1 cellular context compared by ENCODE assay signal in the genomic region with DNA sequence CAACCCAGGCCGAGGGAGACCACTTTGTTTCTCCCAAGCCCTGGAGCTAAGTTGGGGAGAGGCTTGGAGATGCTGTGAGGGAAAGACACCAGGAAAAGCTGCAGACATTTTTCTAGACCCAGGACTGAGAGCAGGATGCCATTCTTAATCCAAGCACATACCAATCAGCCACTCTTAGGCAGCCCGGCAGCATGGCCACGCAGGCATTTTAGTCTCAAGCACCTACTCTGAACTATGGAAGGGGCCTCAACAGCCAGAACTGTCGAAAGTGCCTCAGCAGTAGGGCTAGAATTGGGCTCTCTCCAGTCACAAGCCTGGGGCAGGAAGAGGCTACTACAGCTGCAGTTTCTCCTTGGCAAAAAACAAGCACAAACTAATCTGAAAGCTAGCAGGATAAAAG.
TF ChIP-seq lines count a peak whose summit lies in the region.

No MANE protein-coding gene starts in this region.

TF ChIP-seq in GM23338, 12 proteins besides CTCF, POLR2A, EP300 and RAD21:
- TF ChIP-seq STAT1 (IDR thresholded peaks at IDR 0.05; ENCODE audit: unreplicated experiment) (no peak), EZH2phosphoT487 (IDR thresholded peaks at IDR 0.05; ENCODE audit: unreplicated experiment) (no peak), NANOG (IDR thresholded peaks at IDR 0.05; ENCODE audit: borderline replicate concordance) (no peak), POLR2AphosphoS5 (IDR thresholded peaks at IDR 0.05; ENCODE audit: low read depth) (no peak), ZNF114 (CRISPR knock-in tag; IDR thresholded peaks at IDR 0.05) (no peak), ZNF331 (CRISPR knock-in tag; IDR thresholded peaks at IDR 0.05; ENCODE audit: low read depth) (no peak), EZH2 (IDR thresholded peaks at IDR 0.05; ENCODE audit: low read depth, unreplicated experiment) (no peak), JUNB (IDR thresholded peaks at IDR 0.05; ENCODE audit: unreplicated experiment) (no peak), CREB1 (CRISPR knock-in tag; IDR thresholded peaks at IDR 0.05; ENCODE audit: low read depth) (no peak)
- TF ChIP-seq, protein P1, sequence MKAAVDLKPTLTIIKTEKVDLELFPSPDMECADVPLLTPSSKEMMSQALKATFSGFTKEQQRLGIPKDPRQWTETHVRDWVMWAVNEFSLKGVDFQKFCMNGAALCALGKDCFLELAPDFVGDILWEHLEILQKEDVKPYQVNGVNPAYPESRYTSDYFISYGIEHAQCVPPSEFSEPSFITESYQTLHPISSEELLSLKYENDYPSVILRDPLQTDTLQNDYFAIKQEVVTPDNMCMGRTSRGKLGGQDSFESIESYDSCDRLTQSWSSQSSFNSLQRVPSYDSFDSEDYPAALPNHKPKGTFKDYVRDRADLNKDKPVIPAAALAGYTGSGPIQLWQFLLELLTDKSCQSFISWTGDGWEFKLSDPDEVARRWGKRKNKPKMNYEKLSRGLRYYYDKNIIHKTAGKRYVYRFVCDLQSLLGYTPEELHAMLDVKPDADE (IDR thresholded peaks at IDR 0.05) = no peak
- TF ChIP-seq, protein P2, sequence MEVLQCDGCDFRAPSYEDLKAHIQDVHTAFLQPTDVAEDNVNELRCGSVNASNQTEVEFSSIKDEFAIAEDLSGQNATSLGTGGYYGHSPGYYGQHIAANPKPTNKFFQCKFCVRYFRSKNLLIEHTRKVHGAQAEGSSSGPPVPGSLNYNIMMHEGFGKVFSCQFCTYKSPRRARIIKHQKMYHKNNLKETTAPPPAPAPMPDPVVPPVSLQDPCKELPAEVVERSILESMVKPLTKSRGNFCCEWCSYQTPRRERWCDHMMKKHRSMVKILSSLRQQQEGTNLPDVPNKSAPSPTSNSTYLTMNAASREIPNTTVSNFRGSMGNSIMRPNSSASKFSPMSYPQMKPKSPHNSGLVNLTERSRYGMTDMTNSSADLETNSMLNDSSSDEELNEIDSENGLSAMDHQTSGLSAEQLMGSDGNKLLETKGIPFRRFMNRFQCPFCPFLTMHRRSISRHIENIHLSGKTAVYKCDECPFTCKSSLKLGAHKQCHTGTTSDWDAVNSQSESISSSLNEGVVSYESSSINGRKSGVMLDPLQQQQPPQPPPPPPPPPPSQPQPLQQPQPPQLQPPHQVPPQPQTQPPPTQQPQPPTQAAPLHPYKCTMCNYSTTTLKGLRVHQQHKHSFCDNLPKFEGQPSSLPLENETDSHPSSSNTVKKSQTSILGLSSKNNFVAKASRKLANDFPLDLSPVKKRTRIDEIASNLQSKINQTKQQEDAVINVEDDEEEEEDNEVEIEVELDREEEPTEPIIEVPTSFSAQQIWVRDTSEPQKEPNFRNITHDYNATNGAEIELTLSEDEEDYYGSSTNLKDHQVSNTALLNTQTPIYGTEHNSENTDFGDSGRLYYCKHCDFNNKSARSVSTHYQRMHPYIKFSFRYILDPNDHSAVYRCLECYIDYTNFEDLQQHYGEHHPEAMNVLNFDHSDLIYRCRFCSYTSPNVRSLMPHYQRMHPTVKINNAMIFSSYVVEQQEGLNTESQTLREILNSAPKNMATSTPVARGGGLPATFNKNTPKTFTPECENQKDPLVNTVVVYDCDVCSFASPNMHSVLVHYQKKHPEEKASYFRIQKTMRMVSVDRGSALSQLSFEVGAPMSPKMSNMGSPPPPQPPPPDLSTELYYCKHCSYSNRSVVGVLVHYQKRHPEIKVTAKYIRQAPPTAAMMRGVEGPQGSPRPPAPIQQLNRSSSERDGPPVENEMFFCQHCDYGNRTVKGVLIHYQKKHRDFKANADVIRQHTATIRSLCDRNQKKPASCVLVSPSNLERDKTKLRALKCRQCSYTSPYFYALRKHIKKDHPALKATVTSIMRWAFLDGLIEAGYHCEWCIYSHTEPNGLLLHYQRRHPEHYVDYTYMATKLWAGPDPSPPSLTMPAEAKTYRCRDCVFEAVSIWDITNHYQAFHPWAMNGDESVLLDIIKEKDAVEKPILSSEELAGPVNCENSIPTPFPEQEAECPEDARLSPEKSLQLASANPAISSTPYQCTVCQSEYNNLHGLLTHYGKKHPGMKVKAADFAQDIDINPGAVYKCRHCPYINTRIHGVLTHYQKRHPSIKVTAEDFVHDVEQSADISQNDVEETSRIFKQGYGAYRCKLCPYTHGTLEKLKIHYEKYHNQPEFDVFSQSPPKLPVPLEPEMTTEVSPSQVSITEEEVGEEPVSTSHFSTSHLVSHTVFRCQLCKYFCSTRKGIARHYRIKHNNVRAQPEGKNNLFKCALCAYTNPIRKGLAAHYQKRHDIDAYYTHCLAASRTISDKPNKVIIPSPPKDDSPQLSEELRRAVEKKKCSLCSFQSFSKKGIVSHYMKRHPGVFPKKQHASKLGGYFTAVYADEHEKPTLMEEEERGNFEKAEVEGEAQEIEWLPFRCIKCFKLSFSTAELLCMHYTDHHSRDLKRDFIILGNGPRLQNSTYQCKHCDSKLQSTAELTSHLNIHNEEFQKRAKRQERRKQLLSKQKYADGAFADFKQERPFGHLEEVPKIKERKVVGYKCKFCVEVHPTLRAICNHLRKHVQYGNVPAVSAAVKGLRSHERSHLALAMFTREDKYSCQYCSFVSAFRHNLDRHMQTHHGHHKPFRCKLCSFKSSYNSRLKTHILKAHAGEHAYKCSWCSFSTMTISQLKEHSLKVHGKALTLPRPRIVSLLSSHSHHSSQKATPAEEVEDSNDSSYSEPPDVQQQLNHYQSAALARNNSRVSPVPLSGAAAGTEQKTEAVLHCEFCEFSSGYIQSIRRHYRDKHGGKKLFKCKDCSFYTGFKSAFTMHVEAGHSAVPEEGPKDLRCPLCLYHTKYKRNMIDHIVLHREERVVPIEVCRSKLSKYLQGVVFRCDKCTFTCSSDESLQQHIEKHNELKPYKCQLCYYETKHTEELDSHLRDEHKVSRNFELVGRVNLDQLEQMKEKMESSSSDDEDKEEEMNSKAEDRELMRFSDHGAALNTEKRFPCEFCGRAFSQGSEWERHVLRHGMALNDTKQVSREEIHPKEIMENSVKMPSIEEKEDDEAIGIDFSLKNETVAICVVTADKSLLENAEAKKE (CRISPR knock-in tag; IDR thresholded peaks at IDR 0.05) = no peak
- TF ChIP-seq, protein P3, sequence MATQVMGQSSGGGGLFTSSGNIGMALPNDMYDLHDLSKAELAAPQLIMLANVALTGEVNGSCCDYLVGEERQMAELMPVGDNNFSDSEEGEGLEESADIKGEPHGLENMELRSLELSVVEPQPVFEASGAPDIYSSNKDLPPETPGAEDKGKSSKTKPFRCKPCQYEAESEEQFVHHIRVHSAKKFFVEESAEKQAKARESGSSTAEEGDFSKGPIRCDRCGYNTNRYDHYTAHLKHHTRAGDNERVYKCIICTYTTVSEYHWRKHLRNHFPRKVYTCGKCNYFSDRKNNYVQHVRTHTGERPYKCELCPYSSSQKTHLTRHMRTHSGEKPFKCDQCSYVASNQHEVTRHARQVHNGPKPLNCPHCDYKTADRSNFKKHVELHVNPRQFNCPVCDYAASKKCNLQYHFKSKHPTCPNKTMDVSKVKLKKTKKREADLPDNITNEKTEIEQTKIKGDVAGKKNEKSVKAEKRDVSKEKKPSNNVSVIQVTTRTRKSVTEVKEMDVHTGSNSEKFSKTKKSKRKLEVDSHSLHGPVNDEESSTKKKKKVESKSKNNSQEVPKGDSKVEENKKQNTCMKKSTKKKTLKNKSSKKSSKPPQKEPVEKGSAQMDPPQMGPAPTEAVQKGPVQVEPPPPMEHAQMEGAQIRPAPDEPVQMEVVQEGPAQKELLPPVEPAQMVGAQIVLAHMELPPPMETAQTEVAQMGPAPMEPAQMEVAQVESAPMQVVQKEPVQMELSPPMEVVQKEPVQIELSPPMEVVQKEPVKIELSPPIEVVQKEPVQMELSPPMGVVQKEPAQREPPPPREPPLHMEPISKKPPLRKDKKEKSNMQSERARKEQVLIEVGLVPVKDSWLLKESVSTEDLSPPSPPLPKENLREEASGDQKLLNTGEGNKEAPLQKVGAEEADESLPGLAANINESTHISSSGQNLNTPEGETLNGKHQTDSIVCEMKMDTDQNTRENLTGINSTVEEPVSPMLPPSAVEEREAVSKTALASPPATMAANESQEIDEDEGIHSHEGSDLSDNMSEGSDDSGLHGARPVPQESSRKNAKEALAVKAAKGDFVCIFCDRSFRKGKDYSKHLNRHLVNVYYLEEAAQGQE (IDR thresholded peaks at IDR 0.05; ENCODE audit: unreplicated experiment) = no peak
